Comparison of ENCODE assay signal across 8 cellular contexts in the genomic region with DNA sequence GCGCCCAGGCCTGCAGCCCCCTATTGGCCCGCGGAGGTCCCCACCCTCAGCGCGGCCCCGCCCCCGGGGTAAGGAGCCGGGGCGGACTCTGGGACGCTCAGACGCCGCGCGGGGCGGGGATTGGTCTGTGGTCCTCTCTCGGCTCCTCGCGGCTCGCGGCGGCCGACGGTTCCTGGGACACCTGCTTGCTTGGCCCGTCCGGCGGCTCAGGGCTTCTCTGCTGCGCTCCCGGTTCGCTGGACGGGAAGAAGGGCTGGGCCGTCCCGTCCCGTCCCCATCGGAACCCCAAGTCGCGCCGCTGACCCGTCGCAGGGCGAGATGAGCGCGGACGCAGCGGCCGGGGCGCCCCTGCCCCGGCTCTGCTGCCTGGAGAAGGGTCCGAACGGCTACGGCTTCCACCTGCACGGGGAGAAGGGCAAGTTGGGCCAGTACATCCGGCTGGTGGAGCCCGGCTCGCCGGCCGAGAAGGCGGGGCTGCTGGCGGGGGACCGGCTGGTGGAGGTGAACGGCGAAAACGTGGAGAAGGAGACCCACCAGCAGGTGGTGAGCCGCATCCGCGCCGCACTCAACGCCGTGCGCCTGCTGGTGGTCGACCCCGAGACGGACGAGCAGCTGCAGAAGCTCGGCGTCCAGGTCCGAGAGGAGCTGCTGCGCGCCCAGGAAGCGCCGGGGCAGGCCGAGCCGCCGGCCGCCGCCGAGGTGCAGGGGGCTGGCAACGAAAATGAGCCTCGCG. TPM values are rescaled to one million over a fixed set of nuclear protein-coding genes. Genes with fewer than 3 reads are reported as not detected.
A peak's percentile ranks its signal among the peaks of the same experiment; 100 is the strongest.
DNase-seq lines count a peak whose midpoint lies in the region; ATAC-seq and TF ChIP-seq lines count a peak whose summit lies in the region.

Gene NHERF1 (plus strand): TSS at position 100 of the 733 bp plus-strand sequence. CDS start 219 bp downstream, at position 319.

- peak in 1 of 2 donors; percentile 71 for TF ChIP-seq POLR2A in lower leg skin (IDR thresholded peaks at IDR 0.05)

- 0% methylated on average over 35 to 40 of the region's 89 CpGs for WGBS in lower leg skin, 2 donors

- no peak for TF ChIP-seq CTCF in lower leg skin (IDR thresholded peaks at IDR 0.05)

- peak; percentile 80 for ATAC-seq in GM18868 (IDR thresholded peaks at IDR 0.05; ENCODE audit: unreplicated experiment)
- ATAC-seq in HG03108 (IDR thresholded peaks at IDR 0.05; ENCODE audit: unreplicated experiment): peak; percentile 82

- peak; percentile 98 for DNase-seq in AG08395 (ENCODE audit: low spot score)
- DNase-seq in NCI-H345 (lab: John Stamatoyannopoulos, UW): peak; percentile 96
- peak; percentile 89 for DNase-seq in activated CD4-positive, alpha-beta T cell treated with anti-CD3 and anti-CD28 coated beads, Interleukin-2, amount 50 U/mL, for 1 hour
- peak; percentile 60 to 90 for DNase-seq in dermis microvascular lymphatic vessel endothelial cell (ENCODE audit: low read depth in 2 of 2)
- peak; percentile 88 to 98 for DNase-seq in lower leg skin (ENCODE audit: low spot score in 2 of 2)
- peak; percentile 91 to 96 for DNase-seq in stimulated activated CD4-positive, alpha-beta T cell treated with anti-CD3 and anti-CD28 coated beads, Interleukin-4, amount 100 ng/mL, for 4 hours

- peak within 1 kb of the TSS; percentile 98 for H3K4me3 ChIP-seq in lower leg skin (ENCODE audit: low read depth, poor library complexity, severe bottlenecking)

- intact Hi-C loops in lower leg skin (cut with DNase I; ENCODE audit: low total_unique reads): loop anchor here (10.0 kb wide), 1 partner anchor 116 kb away; no protein-coding TSS in a partner anchor

RNA-seq across cellular contexts. Expression of gene NHERF1, which starts in this region (rescaled TPM):
- total RNA-seq in dermis microvascular lymphatic vessel endothelial cell (5.4 and 6.8 TPM in 2 replicates), lower leg skin (10 to 100 TPM; 47.6 to 67.7 (median 58.6) TPM)

Comparison
In these comparisons a context has a peak if more than half of its experiments do, and no peak if none do; other contexts are left out.
1. Peak in every context shown above with its lines: DNase-seq, ATAC-seq and H3K4me3 ChIP-seq.